Comparison of ENCODE assay signal across 7 cellular contexts in the genomic region with DNA sequence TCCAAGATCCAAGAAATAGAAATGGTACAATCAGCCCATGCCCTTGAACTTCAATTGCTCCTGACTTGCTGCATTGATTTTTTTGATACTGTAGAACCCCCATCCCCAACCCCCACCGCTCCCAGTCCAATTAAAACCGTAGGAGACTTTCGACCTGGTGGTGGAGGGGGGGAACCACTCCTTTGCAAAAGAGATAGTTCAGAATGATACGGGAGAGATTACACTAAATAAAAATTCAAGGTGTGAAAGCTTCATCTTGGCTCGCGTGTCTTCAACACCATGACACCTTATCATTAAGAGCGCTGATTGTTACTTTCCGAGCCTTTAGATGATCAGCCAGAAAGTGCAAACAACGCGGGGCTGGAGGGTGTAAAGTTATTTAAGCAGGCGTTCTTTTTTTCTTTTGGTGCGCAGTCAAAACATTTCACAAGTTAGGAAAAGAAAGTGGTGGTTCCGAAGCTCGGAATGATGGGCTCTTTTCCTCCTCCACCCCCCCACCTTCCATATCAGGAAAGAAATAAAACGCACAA. TPM values are rescaled to one million over a fixed set of nuclear protein-coding genes. Genes with fewer than 3 reads are reported as not detected.
DNase-seq lines count a peak whose midpoint lies in the region; ATAC-seq and TF ChIP-seq lines count a peak whose summit lies in the region.

No MANE protein-coding gene starts in this region.

- no peaks in the 10 kb centered on the region; the same call in 1 of the 2 replicates for H3K27me3 ChIP-seq in iPS-20b (ENCODE audit: insufficient read depth, low read length)
- no peaks in the 10 kb centered on the region for H3K27me3 ChIP-seq in skeletal muscle tissue (ENCODE audit: control insufficient read depth in 3 of 3, insufficient read depth in 3 of 3, low read length in 3 of 3)

- DNase-seq in HFF-Myc (ENCODE audit: extremely low read depth, low read depth) (no peak), cerebellar nuclear complex (lab: John Stamatoyannopoulos, UW) (no peak)
- DNase-seq in activated T-helper 1 cell treated with anti-CD3 and anti-CD28 coated beads, Interleukin-12 subunit alpha, Interleukin-12 subunit beta, Interleukin-2, Interleukin-4 antibody, amounts not matched to agents 30 ng/mL and 10 ng/mL and 1 ng/mL, durations not matched to agents 14 hours and 24 hours and 36 hours (ENCODE audit: low spot score) = no peak
- DNase-seq in effector CD4-positive, alpha-beta T cell = no peak

- peak overlapping the region; percentile 50 for H3K27ac ChIP-seq in iPS-20b (ENCODE audit: low read length)
- H3K27ac ChIP-seq in skeletal muscle tissue (ENCODE audit: low read depth, low read length) = peak overlapping the region; percentile 82

- ATAC-seq in GM18907 (IDR thresholded peaks at IDR 0.05; ENCODE audit: unreplicated experiment) = no peak

- H3K9ac ChIP-seq in iPS-20b (ENCODE audit: low read depth, low read length) = peak overlapping the region; percentile 97
- peak overlapping the region; percentile 85 to 93 (median 90) for H3K9ac ChIP-seq in skeletal muscle tissue (ENCODE audit: low read depth in 1 of 3, low read length in 3 of 3)

- peaks cover 25% of the 10 kb centered on the region for H3K4me1 Mint-ChIP-seq in activated T-helper 1 cell treated with anti-CD3 and anti-CD28 coated beads, Interleukin-12 subunit alpha, Interleukin-12 subunit beta, Interleukin-2, Interleukin-4 antibody, amounts not matched to agents 30 ng/mL and 10 ng/mL and 1 ng/mL, durations not matched to agents 14 hours and 24 hours and 36 hours (ENCODE audit: low read depth)

- no peak overlapping the region for H3K27ac Mint-ChIP-seq in activated T-helper 1 cell treated with anti-CD3 and anti-CD28 coated beads, Interleukin-12 subunit alpha, Interleukin-12 subunit beta, Interleukin-2, Interleukin-4 antibody, amounts not matched to agents 30 ng/mL and 10 ng/mL and 1 ng/mL, durations not matched to agents 14 hours and 24 hours and 36 hours

- peaks cover 69% of the 10 kb centered on the region for H3K27me3 Mint-ChIP-seq in activated T-helper 1 cell treated with anti-CD3 and anti-CD28 coated beads, Interleukin-12 subunit alpha, Interleukin-12 subunit beta, Interleukin-2, Interleukin-4 antibody, amounts not matched to agents 30 ng/mL and 10 ng/mL and 1 ng/mL, durations not matched to agents 14 hours and 24 hours and 36 hours (ENCODE audit: insufficient read depth)

- H3K9me3 ChIP-seq in iPS-20b (ENCODE audit: insufficient read depth, low read depth, low read length) = no peaks in the 10 kb centered on the region
- no peaks in the 10 kb centered on the region for H3K9me3 ChIP-seq in skeletal muscle tissue (ENCODE audit: control insufficient read depth in 3 of 3, low read length in 3 of 3)

- no peak for TF ChIP-seq CTCF in HFF-Myc (IDR thresholded peaks at IDR 0.05; ENCODE audit: low read depth, low read length, missing control alignments)

- H3K36me3 Mint-ChIP-seq in activated T-helper 1 cell treated with anti-CD3 and anti-CD28 coated beads, Interleukin-12 subunit alpha, Interleukin-12 subunit beta, Interleukin-2, Interleukin-4 antibody, amounts not matched to agents 30 ng/mL and 10 ng/mL and 1 ng/mL, durations not matched to agents 14 hours and 24 hours and 36 hours (ENCODE audit: low read depth) = no peaks in the 10 kb centered on the region

- intact Hi-C loops in activated T-helper 1 cell treated with anti-CD3 and anti-CD28 coated beads, Interleukin-12 subunit alpha, Interleukin-12 subunit beta, Interleukin-2, Interleukin-4 antibody, amounts not matched to agents 30 ng/mL and 10 ng/mL and 1 ng/mL, durations not matched to agents 14 hours and 24 hours and 36 hours (cut with micrococcal nuclease) = no loop called here

- peaks cover 6% of the 10 kb centered on the region for H3K9me3 Mint-ChIP-seq in activated T-helper 1 cell treated with anti-CD3 and anti-CD28 coated beads, Interleukin-12 subunit alpha, Interleukin-12 subunit beta, Interleukin-2, Interleukin-4 antibody, amounts not matched to agents 30 ng/mL and 10 ng/mL and 1 ng/mL, durations not matched to agents 14 hours and 24 hours and 36 hours

- H3K36me3 ChIP-seq in iPS-20b (ENCODE audit: insufficient read depth, low read depth, low read length) (peaks cover 8% of the 10 kb centered on the region; the same call in 1 of the 2 replicates), skeletal muscle tissue (ENCODE audit: control insufficient read depth in 3 of 3, insufficient read depth in 3 of 3, low read length in 3 of 3) (no peaks in the 10 kb centered on the region)

- H3K4me3 Mint-ChIP-seq in activated T-helper 1 cell treated with anti-CD3 and anti-CD28 coated beads, Interleukin-12 subunit alpha, Interleukin-12 subunit beta, Interleukin-2, Interleukin-4 antibody, amounts not matched to agents 30 ng/mL and 10 ng/mL and 1 ng/mL, durations not matched to agents 14 hours and 24 hours and 36 hours = peak overlapping the region; percentile 7

- H3K4me3 ChIP-seq in HFF-Myc (replicated peaks; ENCODE audit: low read depth, low read length) = peak overlapping the region; percentile 71
- H3K4me3 ChIP-seq in iPS-20b (ENCODE audit: low read length) = peak overlapping the region; percentile 96
- H3K4me3 ChIP-seq in skeletal muscle tissue (ENCODE audit: low read length in 3 of 3) = peak overlapping the region; percentile 90 to 98 (median 93)

- H3K4me1 ChIP-seq in iPS-20b (ENCODE audit: insufficient read depth, low read length) (peaks cover 20% of the 10 kb centered on the region; the same call in 1 of the 2 replicates), skeletal muscle tissue (ENCODE audit: control insufficient read depth in 3 of 3, insufficient read depth in 3 of 3, low read length in 3 of 3) (peaks cover 9 to 20% (median 15%) of the 10 kb centered on the region in 3 donors)

RNA-seq across cellular contexts. Expression of gene ZNF462, which starts 1.3 kb away (rescaled TPM):
- total RNA-seq in activated T-helper 1 cell treated with anti-CD3 and anti-CD28 coated beads, Interleukin-12 subunit alpha, Interleukin-12 subunit beta, Interleukin-2, Interleukin-4 antibody, amounts not matched to agents 30 ng/mL and 10 ng/mL and 1 ng/mL, durations not matched to agents 14 hours and 24 hours and 36 hours = 0.16 and 0.39 TPM in 2 replicates
- total RNA-seq in skeletal muscle tissue = 28.7 TPM

Comparison
In these comparisons a context has a peak if more than half of its experiments do, and no peak if none do; other contexts are left out.
1. RNA of gene ZNF462, which starts 1.3 kb away (total RNA-seq): 28.7 TPM in skeletal muscle tissue (single experiment); 0.16 to 0.39 TPM in activated T-helper 1 cell treated with anti-CD3 and anti-CD28 coated beads, Interleukin-12 subunit alpha, Interleukin-12 subunit beta, Interleukin-2, Interleukin-4 antibody, amounts not matched to agents 30 ng/mL and 10 ng/mL and 1 ng/mL, durations not matched to agents 14 hours and 24 hours and 36 hours; every median in the first group is over 10 times any median in the second.
2. Peak in every context shown above with its lines, with median percentiles within 50 percentile points of each other: H3K4me3 ChIP-seq.